ENCODE assay signal across 8 cellular contexts in the genomic region with DNA sequence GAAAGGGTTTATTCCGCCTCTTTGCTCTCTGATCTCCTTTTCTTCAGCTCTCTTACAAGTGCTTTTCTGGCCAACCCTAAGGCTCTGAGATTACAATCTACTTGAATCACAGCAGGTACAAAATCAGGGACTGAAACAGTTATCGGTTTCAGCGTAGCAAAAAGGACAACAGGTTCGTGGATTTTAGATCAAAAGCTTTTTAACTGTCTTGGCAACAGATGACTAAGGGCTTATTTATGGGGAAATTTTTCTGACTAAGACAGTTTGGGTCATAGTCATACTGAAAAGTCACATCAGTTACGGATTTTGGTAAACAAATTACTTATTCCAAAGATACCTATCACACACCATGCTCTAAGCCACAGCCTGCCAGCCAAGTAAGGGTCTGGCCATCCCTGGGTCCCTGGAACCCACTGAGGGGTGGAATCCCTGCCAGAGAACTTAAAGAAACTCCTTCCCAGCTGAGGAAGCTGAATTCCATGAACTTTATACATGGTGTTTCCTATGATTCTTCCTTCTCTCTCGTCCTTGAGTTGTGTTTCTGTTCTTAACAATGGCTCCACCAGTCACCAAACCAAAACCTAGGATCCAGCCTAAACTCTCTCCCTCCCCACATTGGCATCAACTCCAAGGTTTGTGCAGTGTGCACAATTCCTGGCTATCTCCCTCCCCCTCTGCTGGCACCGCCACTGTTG.
A peak's percentile ranks its signal among the peaks of the same experiment; 100 is the strongest.
DNase-seq lines count a peak whose midpoint lies in the region; ATAC-seq and TF ChIP-seq lines count a peak whose summit lies in the region.

No MANE protein-coding gene starts in this region.

- TF ChIP-seq EP300 in neural cell (conservative IDR thresholded peaks at IDR 0.05; ENCODE audit: poor library complexity, severe bottlenecking): no peak

- DNase-seq in activated CD4-positive, alpha-beta T cell treated with anti-CD3 and anti-CD28 coated beads for 48 hours: peak; percentile 48
- no peak for DNase-seq in activated CD4-positive, alpha-beta T cell treated with anti-CD3 and anti-CD28 coated beads, Interleukin-2, amount 50 U/mL, for 1 hour
- peak; percentile 82 for DNase-seq in PC-3
- DNase-seq in coronary artery (ENCODE audit: low spot score): no peak
- DNase-seq in cerebellar nuclear complex (lab: John Stamatoyannopoulos, UW): no peak
- no peak for DNase-seq in NCI-H526 treated with DMSO at 0.1 percent for 48 hours (lab: John Stamatoyannopoulos, UW)

- ATAC-seq in HG02678 (IDR thresholded peaks at IDR 0.05; ENCODE audit: unreplicated experiment): peak; percentile 39
- peak; percentile 45 for ATAC-seq in PC-3

- no peak for TF ChIP-seq CTCF in PC-3 (conservative IDR thresholded peaks at IDR 0.05; ENCODE audit: low read depth, low read length)
- TF ChIP-seq CTCF in coronary artery (IDR thresholded peaks at IDR 0.05): no peak
- no peak for TF ChIP-seq CTCF in neural cell (IDR thresholded peaks at IDR 0.05; ENCODE audit: poor library complexity, severe bottlenecking)

- H3K36me3 ChIP-seq in PC-3 (ENCODE audit: low read depth, low read length): peaks cover 15% of the 10 kb centered on the region
- no peaks in the 10 kb centered on the region for H3K36me3 ChIP-seq in neural cell (ENCODE audit: insufficient read depth, low read length)

- peaks cover 25% of the 10 kb centered on the region for H4K20me1 ChIP-seq in PC-3 (ENCODE audit: low read length)
- H4K20me1 ChIP-seq in neural cell (ENCODE audit: insufficient read depth): no peaks in the 10 kb centered on the region

- H3F3A ChIP-seq in PC-3 (ENCODE audit: low read length, unreplicated experiment): no peaks in the 10 kb centered on the region
- no peaks in the 10 kb centered on the region for H3F3A ChIP-seq in neural cell (ENCODE audit: insufficient read depth, low read length, poor library complexity, severe bottlenecking)

- H3K27ac ChIP-seq in PC-3 (ENCODE audit: low read length): peak overlapping the region; percentile 91
- peak overlapping the region; percentile 76 to 91 for H3K27ac ChIP-seq in coronary artery
- H3K27ac ChIP-seq in neural cell (ENCODE audit: low read length): peak overlapping the region; percentile 56

- no peaks in the 10 kb centered on the region for H3K27me3 ChIP-seq in PC-3 (ENCODE audit: low read length)
- H3K27me3 ChIP-seq in neural cell (ENCODE audit: insufficient read depth, low read depth, low read length): no peaks in the 10 kb centered on the region

- H3K9me3 ChIP-seq in PC-3 (ENCODE audit: low read length): no peaks in the 10 kb centered on the region
- H3K9me3 ChIP-seq in neural cell (ENCODE audit: low read length): no peaks in the 10 kb centered on the region

- peak overlapping the region; percentile 79 for H3K4me3 ChIP-seq in PC-3 (ENCODE audit: low read length)
- peak overlapping the region; percentile 97 for H3K4me3 ChIP-seq in coronary artery
- H3K4me3 ChIP-seq in neural cell (ENCODE audit: low read length): peak overlapping the region; percentile 67

- H2AFZ ChIP-seq in PC-3 (ENCODE audit: low read length) (no peak overlapping the region), neural cell (ENCODE audit: low read depth, low read length) (no peak overlapping the region)

- H3K9ac ChIP-seq in PC-3 (ENCODE audit: low read length): peak overlapping the region; percentile 89
- H3K9ac ChIP-seq in neural cell (ENCODE audit: low read length): peak overlapping the region; percentile 78

- no peaks in the 10 kb centered on the region for H3K9me2 ChIP-seq in PC-3 (replicated peaks; ENCODE audit: low read length)
- H3K9me2 ChIP-seq in neural cell (ENCODE audit: insufficient read depth, low read length): no peaks in the 10 kb centered on the region

- POLR2A ChIA-PET in PC-3 (lab: Charles Lee; ENCODE audit: unreplicated experiment): interaction anchor here (1.1 kb wide), 1 partner anchor 214 kb away, joined by 5 read pairs; no protein-coding TSS in a partner anchor

- H3K4me2 ChIP-seq in PC-3 (ENCODE audit: low read length): peak overlapping the region; percentile 96
- H3K4me2 ChIP-seq in neural cell (ENCODE audit: low read length): peak overlapping the region; percentile 83

- TF ChIP-seq RAD21 in neural cell (conservative IDR thresholded peaks at IDR 0.05): no peak

- intact Hi-C loops in PC-3 (cut with micrococcal nuclease): loop anchor here (1.0 to 2.0 kb wide), 4 partner anchors 33 to 217 kb away; no protein-coding TSS in a partner anchor

- H3K4me1 ChIP-seq in PC-3 (ENCODE audit: insufficient read depth, low read length): peaks cover 15% of the 10 kb centered on the region

- no TSS peak for BruUV-seq in PC-3 (replicated peaks; lab: Mats Ljungman, UMichigan)

- CTCF ChIA-PET in PC-3 (lab: Charles Lee): no interaction called here

- H3K79me2 ChIP-seq in PC-3 (ENCODE audit: low read length) (peaks cover 33% of the 10 kb centered on the region), neural cell (replicated peaks; ENCODE audit: insufficient read depth, low read length) (peaks cover 30% of the 10 kb centered on the region)

TF ChIP-seq in neural cell, 6 proteins besides CTCF, POLR2A, EP300 and RAD21:
- TF ChIP-seq EZH2 (IDR thresholded peaks at IDR 0.05; ENCODE audit: borderline replicate concordance, insufficient read depth, low read length, poor library complexity, severe bottlenecking) (no peak), POLR2AphosphoS5 (IDR thresholded peaks at IDR 0.05) (no peak), TAF1 (IDR thresholded peaks at IDR 0.05; ENCODE audit: low read depth) (no peak), MXI1 (conservative IDR thresholded peaks at IDR 0.05; ENCODE audit: poor library complexity, severe bottlenecking) (no peak), SMC3 (conservative IDR thresholded peaks at IDR 0.05; ENCODE audit: poor library complexity) (no peak)
- TF ChIP-seq, protein P1, sequence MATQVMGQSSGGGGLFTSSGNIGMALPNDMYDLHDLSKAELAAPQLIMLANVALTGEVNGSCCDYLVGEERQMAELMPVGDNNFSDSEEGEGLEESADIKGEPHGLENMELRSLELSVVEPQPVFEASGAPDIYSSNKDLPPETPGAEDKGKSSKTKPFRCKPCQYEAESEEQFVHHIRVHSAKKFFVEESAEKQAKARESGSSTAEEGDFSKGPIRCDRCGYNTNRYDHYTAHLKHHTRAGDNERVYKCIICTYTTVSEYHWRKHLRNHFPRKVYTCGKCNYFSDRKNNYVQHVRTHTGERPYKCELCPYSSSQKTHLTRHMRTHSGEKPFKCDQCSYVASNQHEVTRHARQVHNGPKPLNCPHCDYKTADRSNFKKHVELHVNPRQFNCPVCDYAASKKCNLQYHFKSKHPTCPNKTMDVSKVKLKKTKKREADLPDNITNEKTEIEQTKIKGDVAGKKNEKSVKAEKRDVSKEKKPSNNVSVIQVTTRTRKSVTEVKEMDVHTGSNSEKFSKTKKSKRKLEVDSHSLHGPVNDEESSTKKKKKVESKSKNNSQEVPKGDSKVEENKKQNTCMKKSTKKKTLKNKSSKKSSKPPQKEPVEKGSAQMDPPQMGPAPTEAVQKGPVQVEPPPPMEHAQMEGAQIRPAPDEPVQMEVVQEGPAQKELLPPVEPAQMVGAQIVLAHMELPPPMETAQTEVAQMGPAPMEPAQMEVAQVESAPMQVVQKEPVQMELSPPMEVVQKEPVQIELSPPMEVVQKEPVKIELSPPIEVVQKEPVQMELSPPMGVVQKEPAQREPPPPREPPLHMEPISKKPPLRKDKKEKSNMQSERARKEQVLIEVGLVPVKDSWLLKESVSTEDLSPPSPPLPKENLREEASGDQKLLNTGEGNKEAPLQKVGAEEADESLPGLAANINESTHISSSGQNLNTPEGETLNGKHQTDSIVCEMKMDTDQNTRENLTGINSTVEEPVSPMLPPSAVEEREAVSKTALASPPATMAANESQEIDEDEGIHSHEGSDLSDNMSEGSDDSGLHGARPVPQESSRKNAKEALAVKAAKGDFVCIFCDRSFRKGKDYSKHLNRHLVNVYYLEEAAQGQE (IDR thresholded peaks at IDR 0.05; ENCODE audit: borderline replicate concordance): no peak

Comparison
In these comparisons a context has a peak if more than half of its experiments do, and no peak if none do; other contexts are left out.
1. DNase-seq: peak in activated CD4-positive, alpha-beta T cell treated with anti-CD3 and anti-CD28 coated beads for 48 hours (single experiment) and PC-3 (single experiment); none in activated CD4-positive, alpha-beta T cell treated with anti-CD3 and anti-CD28 coated beads, Interleukin-2, amount 50 U/mL, for 1 hour (single experiment), coronary artery (single experiment), cerebellar nuclear complex (0 of 2) and NCI-H526 treated with DMSO at 0.1 percent for 48 hours (single experiment).
2. Peak in every context shown above with its lines, with median percentiles within 50 percentile points of each other: H3K27ac ChIP-seq and H3K4me3 ChIP-seq.